15 cellular contexts compared by ENCODE assay signal in the genomic region with DNA sequence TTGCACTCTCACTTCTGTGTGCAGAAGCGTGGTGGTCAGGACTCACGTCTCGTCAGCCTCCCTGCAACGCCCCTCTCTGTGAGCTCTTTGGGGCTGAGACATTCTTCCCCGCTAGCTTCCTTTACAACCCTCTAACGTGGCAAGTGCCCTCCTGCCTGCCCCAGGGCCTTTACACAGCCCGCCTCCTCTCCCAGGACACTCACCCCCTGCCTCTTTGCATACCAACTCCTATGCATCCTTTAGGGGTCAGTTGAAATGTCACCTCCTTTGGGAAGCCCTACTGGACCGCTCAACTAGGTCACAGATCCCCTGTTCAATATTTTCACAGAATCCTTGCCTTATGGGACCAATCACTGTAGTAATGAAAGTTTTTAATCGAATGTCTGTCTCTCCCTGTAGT.
DNase-seq lines count a peak whose midpoint lies in the region; ATAC-seq and TF ChIP-seq lines count a peak whose summit lies in the region.
"Had no signal": no experiment of that assay in that cellular context is flagged by ENCODE, and none has a peak within 500 bp of the region (broad histone marks: within the 10 kb centered on the region; RNA-seq: fewer than 3 reads in every experiment).

No MANE protein-coding gene starts in this region.

- H2BK120ac ChIP-seq in IMR-90 (ENCODE audit: low read depth, low read length) = no peak overlapping the region

- no TSS peak for BruUV-seq in IMR-90 (replicated peaks; lab: Mats Ljungman, UMichigan)

- no peak for DNase-seq in CD4-positive, CD25-positive, alpha-beta regulatory T cell
- DNase-seq in IMR-90 = no peak
- DNase-seq in naive B cell = no peak
- DNase-seq in NCI-H446 (lab: John Stamatoyannopoulos, UW) = no peak
- no peak for DNase-seq in NK-92 (lab: John Stamatoyannopoulos, UW; ENCODE audit: unreplicated experiment)
- DNase-seq in HFFc6 = no peak
- DNase-seq: H7, NCI-H2081 treated with DMSO at 0.1 percent for 48 hours, NCI-H446 treated with DMSO at 0.1 percent for 48 hours, NCI-H526 treated with DMSO at 0.1 percent for 48 hours, PC-3, SHP77 had no signal

- no peaks in the 10 kb centered on the region for H3K27me3 ChIP-seq in CD4-positive, CD25-positive, alpha-beta regulatory T cell (ENCODE audit: control insufficient read depth, insufficient read depth, low read length)
- no peaks in the 10 kb centered on the region for H3K27me3 ChIP-seq in IMR-90 (ENCODE audit: control insufficient read depth, insufficient read depth, low read length)

- no peak overlapping the region for H3K27ac ChIP-seq in CD4-positive, CD25-positive, alpha-beta regulatory T cell (ENCODE audit: insufficient read depth, low read length, poor library complexity, severe bottlenecking)
- H3K27ac ChIP-seq in IMR-90 (ENCODE audit: insufficient read depth, low read length) = no peak overlapping the region
- H3K27ac ChIP-seq: C4-2B had no signal

- H3K9me3 Mint-ChIP-seq in CD4-positive, CD25-positive, alpha-beta regulatory T cell = no peaks in the 10 kb centered on the region
- H3K9me3 Mint-ChIP-seq in naive B cell (no peaks in the 10 kb centered on the region), HFFc6 (peaks cover 75% of the 10 kb centered on the region)
- H3K9me3 Mint-ChIP-seq in stimulated activated memory B cell treated with anti-CD40 and anti-IgM and Interleukin-4, amounts not matched to agents 10 μg/mL and 1 μg/mL and 100 μg/mL, for 72 hours = no peaks in the 10 kb centered on the region
- H3K9me3 Mint-ChIP-seq: IgD-negative memory B cell had no signal

- CTCF ChIA-PET in IMR-90 (lab: Yijun Ruan, JAX) = no interaction called here

- no peaks in the 10 kb centered on the region for H3K36me3 Mint-ChIP-seq in CD4-positive, CD25-positive, alpha-beta regulatory T cell
- H3K36me3 Mint-ChIP-seq in naive B cell (no peaks in the 10 kb centered on the region), HFFc6 (ENCODE audit: low read depth) (peaks cover 6% of the 10 kb centered on the region; the same call in 1 of the 2 replicates)
- H3K36me3 Mint-ChIP-seq in stimulated activated memory B cell treated with anti-CD40 and anti-IgM and Interleukin-4, amounts not matched to agents 10 μg/mL and 1 μg/mL and 100 μg/mL, for 72 hours = no peaks in the 10 kb centered on the region

- H2BK5ac ChIP-seq in IMR-90 (ENCODE audit: low read depth, low read length, poor library complexity, severe bottlenecking) = no peak overlapping the region

- in situ Hi-C loops in IMR-90 (cut with MboI; ENCODE audit: low sequenced_read_pairs) = no loop called here

- no peak overlapping the region for H2BK15ac ChIP-seq in IMR-90 (ENCODE audit: low read depth, low read length)

- peaks cover 5% of the 10 kb centered on the region for H3K4me1 ChIP-seq in CD4-positive, CD25-positive, alpha-beta regulatory T cell (ENCODE audit: control insufficient read depth, insufficient read depth, low read length, poor library complexity, severe bottlenecking)
- H3K4me1 ChIP-seq in IMR-90 (ENCODE audit: control insufficient read depth, insufficient read depth, low read length) = no peaks in the 10 kb centered on the region

- H3K4me3 Mint-ChIP-seq in CD4-positive, CD25-positive, alpha-beta regulatory T cell = no peak overlapping the region
- no peak overlapping the region for H3K4me3 Mint-ChIP-seq in naive B cell
- H3K4me3 Mint-ChIP-seq in stimulated activated memory B cell treated with anti-CD40 and anti-IgM and Interleukin-4, amounts not matched to agents 10 μg/mL and 1 μg/mL and 100 μg/mL, for 72 hours = no peak overlapping the region
- H3K4me3 Mint-ChIP-seq in HFFc6 = no peak overlapping the region
- H3K4me3 Mint-ChIP-seq: IgD-negative memory B cell had no signal

- no peak overlapping the region for H4K91ac ChIP-seq in IMR-90 (ENCODE audit: insufficient read depth, low read depth, low read length)

- H3K23ac ChIP-seq in IMR-90 (ENCODE audit: low read depth, low read length) = no peak overlapping the region

- no peak overlapping the region for H3K9ac ChIP-seq in IMR-90 (ENCODE audit: low read depth, low read length)

- dilution Hi-C loops in IMR-90 (cut with HindIII; ENCODE audit: low sequenced_read_pairs, unreplicated experiment) = no loop called here

- ATAC-seq in CD4-positive, CD25-positive, alpha-beta regulatory T cell (ENCODE audit: low read depth in 2 of 2) = no peak
- ATAC-seq in IMR-90 (ENCODE audit: low read depth) = no peak
- no peak for ATAC-seq in naive B cell (ENCODE audit: low read depth in 2 of 2)
- no peak for ATAC-seq in stimulated activated memory B cell treated with anti-CD40 and anti-IgM and Interleukin-4, amounts not matched to agents 10 μg/mL and 1 μg/mL and 100 μg/mL, for 72 hours
- ATAC-seq: PC-3 had no signal

- H2AK9ac ChIP-seq in IMR-90 (replicated peaks; ENCODE audit: low read depth, low read length, poor library complexity) = no peak overlapping the region

- peaks cover 0 to 17% (median 8%) of the 10 kb centered on the region in 4 donors for H3K4me1 Mint-ChIP-seq in CD4-positive, CD25-positive, alpha-beta regulatory T cell
- H3K4me1 Mint-ChIP-seq in naive B cell = peaks cover 51 to 82% (median 80%) of the 10 kb centered on the region in 3 donors
- peaks cover 64% of the 10 kb centered on the region for H3K4me1 Mint-ChIP-seq in stimulated activated memory B cell treated with anti-CD40 and anti-IgM and Interleukin-4, amounts not matched to agents 10 μg/mL and 1 μg/mL and 100 μg/mL, for 72 hours
- no peaks in the 10 kb centered on the region for H3K4me1 Mint-ChIP-seq in HFFc6 (ENCODE audit: low read depth)

- H3K14ac ChIP-seq in IMR-90 (replicated peaks; ENCODE audit: low read depth, low read length) = no peak overlapping the region

- H3K9me3 ChIP-seq in CD4-positive, CD25-positive, alpha-beta regulatory T cell (ENCODE audit: control insufficient read depth in 2 of 2, low read length in 2 of 2) = no peaks in the 10 kb centered on the region
- H3K9me3 ChIP-seq in IMR-90 (ENCODE audit: control insufficient read depth, insufficient read depth, low read length) = peaks cover 3% of the 10 kb centered on the region; the same call in 1 of the 2 replicates

- no peak overlapping the region for H3K18ac ChIP-seq in IMR-90 (ENCODE audit: low read depth, low read length)

- H3K4me3 ChIP-seq in CD4-positive, CD25-positive, alpha-beta regulatory T cell (ENCODE audit: low read depth, low read length) = no peak overlapping the region
- H3K4me3 ChIP-seq in IMR-90 (ENCODE audit: insufficient read depth, low read depth, low read length) = no peak overlapping the region

- H4K5ac ChIP-seq in IMR-90 (ENCODE audit: low read depth, low read length) = no peak overlapping the region

- intact Hi-C loops in IMR-90 (cut with micrococcal nuclease) = no loop called here

- H2AFZ ChIP-seq in IMR-90 (replicated peaks; ENCODE audit: low read length, poor library complexity) = peak overlapping the region; percentile 21

- H4K20me1 ChIP-seq in IMR-90 (ENCODE audit: insufficient read depth, low read length) = no peaks in the 10 kb centered on the region

- H3K4ac ChIP-seq in IMR-90 (ENCODE audit: low read depth, low read length) = no peak overlapping the region

- H3K27ac Mint-ChIP-seq in CD4-positive, CD25-positive, alpha-beta regulatory T cell = peak overlapping the region in 2 of 3 donors; percentile 67 to 75
- peak overlapping the region in 4 of 6 donors; percentile 29 to 90 (median 61) for H3K27ac Mint-ChIP-seq in naive B cell
- H3K27ac Mint-ChIP-seq in stimulated activated memory B cell treated with anti-CD40 and anti-IgM and Interleukin-4, amounts not matched to agents 10 μg/mL and 1 μg/mL and 100 μg/mL, for 72 hours = peak overlapping the region; percentile 8
- H3K27ac Mint-ChIP-seq in HFFc6 = no peak overlapping the region

- 60% methylated on average over 4 of the region's 9 CpGs; no CpG with 5 or more reads in 1 of the 2 experiments for WGBS in IMR-90 (ENCODE audit: extremely low coverage in 2 of 2, insufficient read length in 1 of 2), 2 experiments

- TF ChIP-seq POLR2A in IMR-90 (IDR thresholded peaks at IDR 0.05; ENCODE audit: low read depth, low read length) = no peak

- no peak overlapping the region for H3K4me2 ChIP-seq in IMR-90 (ENCODE audit: low read depth, low read length)

- no peaks in the 10 kb centered on the region for H3K36me3 ChIP-seq in CD4-positive, CD25-positive, alpha-beta regulatory T cell (ENCODE audit: control insufficient read depth, insufficient read depth, low read length)
- no peaks in the 10 kb centered on the region for H3K36me3 ChIP-seq in IMR-90 (ENCODE audit: control insufficient read depth, insufficient read depth, low read length)

- no peaks in the 10 kb centered on the region for H3K27me3 Mint-ChIP-seq in CD4-positive, CD25-positive, alpha-beta regulatory T cell
- no peaks in the 10 kb centered on the region for H3K27me3 Mint-ChIP-seq in naive B cell
- H3K27me3 Mint-ChIP-seq in stimulated activated memory B cell treated with anti-CD40 and anti-IgM and Interleukin-4, amounts not matched to agents 10 μg/mL and 1 μg/mL and 100 μg/mL, for 72 hours = no peaks in the 10 kb centered on the region
- H3K27me3 Mint-ChIP-seq in HFFc6 (ENCODE audit: insufficient read depth) = peaks cover 5% of the 10 kb centered on the region
- H3K27me3 Mint-ChIP-seq: IgD-negative memory B cell had no signal

- TF ChIP-seq RAD21 in IMR-90 (IDR thresholded peaks at IDR 0.05; ENCODE audit: low read length) = no peak

- POLR2A ChIA-PET in IMR-90 (lab: Charles Lee; ENCODE audit: unreplicated experiment) = no interaction called here

- H2BK20ac ChIP-seq in IMR-90 (ENCODE audit: low read depth, low read length) = no peak overlapping the region

- no peak overlapping the region for H3K56ac ChIP-seq in IMR-90 (ENCODE audit: extremely low read depth, insufficient read depth, low read length)

- H3K9me1 ChIP-seq in IMR-90 (ENCODE audit: insufficient read depth, low read length) = no peaks in the 10 kb centered on the region

- H4K8ac ChIP-seq in IMR-90 (ENCODE audit: low read depth in 2 of 2, low read length in 2 of 2) = no peak overlapping the region

- no peaks in the 10 kb centered on the region for H3K79me1 ChIP-seq in IMR-90 (ENCODE audit: low read depth in 1 of 2, low read length in 2 of 2)

- TF ChIP-seq CTCF in IMR-90 (conservative IDR thresholded peaks at IDR 0.05; ENCODE audit: low read depth, low read length) (no peak), HFFc6 (IDR thresholded peaks at IDR 0.05) (no peak)

- H2AK5ac ChIP-seq in IMR-90 (ENCODE audit: low read depth, low read length) = no peak overlapping the region

TF ChIP-seq in IMR-90, 13 proteins besides CTCF, POLR2A, EP300 and RAD21:
- TF ChIP-seq, protein P1, sequence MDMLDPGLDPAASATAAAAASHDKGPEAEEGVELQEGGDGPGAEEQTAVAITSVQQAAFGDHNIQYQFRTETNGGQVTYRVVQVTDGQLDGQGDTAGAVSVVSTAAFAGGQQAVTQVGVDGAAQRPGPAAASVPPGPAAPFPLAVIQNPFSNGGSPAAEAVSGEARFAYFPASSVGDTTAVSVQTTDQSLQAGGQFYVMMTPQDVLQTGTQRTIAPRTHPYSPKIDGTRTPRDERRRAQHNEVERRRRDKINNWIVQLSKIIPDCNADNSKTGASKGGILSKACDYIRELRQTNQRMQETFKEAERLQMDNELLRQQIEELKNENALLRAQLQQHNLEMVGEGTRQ (IDR thresholded peaks at IDR 0.05; ENCODE audit: low read depth, low read length) = no peak
- no peak for TF ChIP-seq MXI1 (IDR thresholded peaks at IDR 0.05; ENCODE audit: borderline replicate concordance, low read depth, low read length)
- no peak for TF ChIP-seq MAZ (IDR thresholded peaks at IDR 0.05; ENCODE audit: borderline replicate concordance, low read depth, low read length)
TF ChIP-seq in IMR-90: peak in this region for 0.
